26 cellular contexts compared by ENCODE assay signal in genomic region chr12:86627001-86627400, GRCh38.
"Had no signal": no experiment of that assay in that cellular context is flagged by ENCODE, and none has a peak within 500 bp of the region (broad histone marks: within the 10 kb centered on the region; RNA-seq: fewer than 3 reads in every experiment).

No MANE protein-coding gene starts in this region.

- H3K27ac ChIP-seq: stomach, suprapubic skin, testis, thoracic aorta, thyroid gland, tibial artery, tibial nerve, transverse colon, upper lobe of left lung, uterus, vagina had no signal

- H3K27me3 ChIP-seq: stomach, suprapubic skin, testis, thyroid gland, tibial artery, tibial nerve, transverse colon, upper lobe of left lung, uterus, vagina had no signal

- H3K4me1 ChIP-seq: stomach, suprapubic skin, testis, thyroid gland, tibial artery, tibial nerve, transverse colon, upper lobe of left lung, uterus, vagina had no signal

- H3K36me3 ChIP-seq: stomach, suprapubic skin, thoracic aorta, thyroid gland, tibial artery, tibial nerve, transverse colon, upper lobe of left lung, uterus, vagina had no signal

- DNase-seq: stimulated activated CD4-positive, alpha-beta T cell treated with anti-CD3 and anti-CD28 coated beads, Interleukin-2, amount 100 ng/mL, for 48 hours; stimulated activated CD4-positive, alpha-beta T cell treated with anti-CD3 and anti-CD28 coated beads, Interleukin-4, amount 100 ng/mL, for 1 hour; stimulated activated CD4-positive, alpha-beta T cell treated with anti-CD3 and anti-CD28 coated beads, Interleukin-4, amount 100 ng/mL, for 24 hours; stimulated activated CD4-positive, alpha-beta T cell treated with anti-CD3 and anti-CD28 coated beads, Interleukin-4, amount 100 ng/mL, for 4 hours; stimulated activated CD8-positive, alpha-beta memory T cell treated with anti-CD3 and anti-CD28 coated beads, Interleukin-4, amount 100 ng/mL, for 48 hours; stimulated activated naive B cell treated with anti-CD40 and anti-IgM and Interleukin-4, amounts not matched to agents 10 μg/mL and 1 μg/mL and 100 μg/mL, for 72 hours; stimulated activated naive CD4-positive, alpha-beta T cell; stimulated activated naive CD4-positive, alpha-beta T cell treated with Interleukin-2 at 50 U/mL for 16 hours; stimulated activated naive CD8-positive, alpha-beta T cell treated with anti-CD3 and anti-CD28 coated beads, Interleukin-15, amount 100 ng/mL, for 72 hours; stimulated activated naive CD8-positive, alpha-beta T cell treated with anti-CD3 and anti-CD28 coated beads, Interleukin-15, Interleukin-2, amounts not matched to agents 100 U/mL and 50 U/mL, for 24 hours; stomach; substantia nigra; testis; thyroid gland; tibial artery; transverse colon; trophoblast cell; upper lobe of left lung; uterus had no signal

- H3K9me3 ChIP-seq: testis, thyroid gland, uterus, vagina had no signal

- ATAC-seq: stimulated activated effector memory CD8-positive, alpha-beta T cell treated with anti-CD3 and anti-CD28 coated beads, Interleukin-12 subunit alpha, Interleukin-12 subunit beta, amount 100 ng/mL, for 72 hours; stimulated activated memory B cell treated with anti-CD40 and anti-IgM and Interleukin-4, amounts not matched to agents 10 μg/mL and 1 μg/mL and 100 μg/mL, for 72 hours; stimulated activated naive B cell treated with anti-CD40 and anti-IgM and Interleukin-4, amounts not matched to agents 10 μg/mL and 1 μg/mL and 100 μg/mL, for 72 hours; stimulated activated naive CD8-positive, alpha-beta T cell treated with anti-CD3 and anti-CD28 coated beads, Interleukin-15, amount 100 ng/mL, for 72 hours; stimulated activated naive CD8-positive, alpha-beta T cell treated with anti-CD3 and anti-CD28 coated beads, Interleukin-15, Interleukin-2, amounts not matched to agents 100 U/mL and 50 U/mL, for 24 hours had no signal

- H3K4me3 ChIP-seq: stomach, suprapubic skin, testis, thoracic aorta, thyroid gland, tibial artery, tibial nerve, transverse colon, upper lobe of left lung, uterus, vagina had no signal

- FAIRE-seq: urothelium cell line had no signal
